ENCODE assay signal across 19 cellular contexts in genomic region chr6:17983712-17984111, GRCh38. TPM values are rescaled to one million over a fixed set of nuclear protein-coding genes. Genes with fewer than 3 reads are reported as not detected.
DNase-seq lines count a peak whose midpoint lies in the region; ATAC-seq and TF ChIP-seq lines count a peak whose summit lies in the region.
"Had no signal": no experiment of that assay in that cellular context is flagged by ENCODE, and none has a peak within 500 bp of the region (broad histone marks: within the 10 kb centered on the region; RNA-seq: fewer than 3 reads in every experiment).

No MANE protein-coding gene starts in this region.

- peaks cover 41% of the 10 kb centered on the region for H3K4me1 Mint-ChIP-seq in activated B cell treated with CpG ODN at 0.5 μM for 24 hours

- H3K27me3 ChIP-seq in heart left ventricle (peaks cover 0 to 2% (median 0%) of the 10 kb centered on the region in 9 donors), lung (ENCODE audit: control insufficient read depth, insufficient read depth) (no peaks in the 10 kb centered on the region)
- H3K27me3 ChIP-seq: ascending aorta, hepatocyte, transverse colon had no signal

- DNase-seq in heart left ventricle: no peak
- no peak for DNase-seq in left ventricle myocardium superior
- DNase-seq in activated B cell treated with CpG ODN at 0.5 μM for 24 hours: no peak
- no peak for DNase-seq in lung (ENCODE audit: low spot score)
- no peak for DNase-seq in DMS 273 treated with DMSO at 0.1 percent for 48 hours (lab: John Stamatoyannopoulos, UW)
- DNase-seq in NCI-H2196 (lab: John Stamatoyannopoulos, UW; ENCODE audit: unreplicated experiment): no peak
- no peak for DNase-seq in cerebellum (ENCODE audit: low spot score)
- DNase-seq: activated CD4-positive, alpha-beta T cell treated with anti-CD3 and anti-CD28 coated beads for 36 hours; activated CD8-positive, alpha-beta memory T cell treated with anti-CD3 and anti-CD28 coated beads, Interleukin-2, amount 50 U/mL, for 4 hours; activated naive CD4-positive, alpha-beta T cell treated with Interleukin-2 at 50 U/mL for 16 hours; NCI-H2081 treated with DMSO at 0.1 percent for 48 hours; posterior cingulate gyrus; SIG-M5; transverse colon had no signal

- H3K9me3 ChIP-seq in heart left ventricle (no peaks in the 10 kb centered on the region), lung (ENCODE audit: control insufficient read depth in 2 of 2, insufficient read depth in 1 of 2, low read length in 1 of 2) (no peaks in the 10 kb centered on the region)
- H3K9me3 ChIP-seq: ascending aorta, transverse colon had no signal

- H3K27ac Mint-ChIP-seq in activated B cell treated with CpG ODN at 0.5 μM for 24 hours: peak overlapping the region; percentile 3
- H3K27ac Mint-ChIP-seq: activated CD4-positive, alpha-beta T cell treated with anti-CD3 and anti-CD28 coated beads for 36 hours; dendritic cell treated with granulocyte-macrophage colony-stimulating factor and Interleukin-4, amounts not matched to agents 40 ng/mL and 50 ng/mL, for 4 days had no signal

- H3K9me3 Mint-ChIP-seq in activated B cell treated with CpG ODN at 0.5 μM for 24 hours: no peaks in the 10 kb centered on the region
- H3K9me3 Mint-ChIP-seq: dendritic cell treated with granulocyte-macrophage colony-stimulating factor and Interleukin-4, amounts not matched to agents 40 ng/mL and 50 ng/mL, for 4 days had no signal

- H3K4me3 ChIP-seq in heart left ventricle (peak overlapping the region in 5 of 12 donors; percentile 4 to 97 (median 78)), lung (no peak overlapping the region)
- H3K4me3 ChIP-seq: hepatocyte, smooth muscle cell had no signal

- WGBS in heart left ventricle, 4 donors: 70 to 91% (median 78%) methylated on average over 2 of the region's 2 CpGs
- 67 to 90% methylated on average over 2 of the region's 2 CpGs for WGBS in lung, 2 donors

- no peaks in the 10 kb centered on the region for H3K36me3 Mint-ChIP-seq in activated B cell treated with CpG ODN at 0.5 μM for 24 hours (ENCODE audit: low read depth)

- no peak for ATAC-seq in heart left ventricle
- ATAC-seq in left ventricle myocardium superior: no peak
- ATAC-seq in activated B cell treated with CpG ODN at 0.5 μM for 24 hours (ENCODE audit: low read depth): no peak
- no peak for ATAC-seq in lung (ENCODE audit: insufficient read depth, low FRiP score)
- ATAC-seq in HG02884 (IDR thresholded peaks at IDR 0.05; ENCODE audit: unreplicated experiment): no peak
- ATAC-seq: activated CD4-positive, alpha-beta T cell treated with anti-CD3 and anti-CD28 coated beads for 36 hours had no signal

- intact Hi-C loops in heart left ventricle (cut with DNase I): loop anchor here in 8 of 10 donors (2.0 to 10.0 kb wide), 8 partner anchors 21 to 379 kb away; partner anchors contain the start of genes FAM8A1 (in 1 of the 8) and NUP153 (in 1 of the 8)
- intact Hi-C loops in left ventricle myocardium superior (cut with micrococcal nuclease): loop anchor here (10.0 kb wide), 1 partner anchor 49 kb away; no protein-coding TSS in a partner anchor
- intact Hi-C loops in activated B cell treated with CpG ODN at 0.5 μM for 24 hours (cut with micrococcal nuclease): loop anchor here (10.0 kb wide), 1 partner anchor 491 kb away; no protein-coding TSS in a partner anchor

- TF ChIP-seq POLR2A in heart left ventricle (IDR thresholded peaks at IDR 0.05): no peak

- H3K36me3 ChIP-seq in heart left ventricle: peaks cover 0 to 20% (median 0%) of the 10 kb centered on the region in 9 donors
- H3K36me3 ChIP-seq in lung (ENCODE audit: control insufficient read depth in 2 of 2, insufficient read depth in 2 of 2, low read length in 2 of 2): peaks cover 0 to 3% of the 10 kb centered on the region in 2 donors
- H3K36me3 ChIP-seq: ascending aorta, transverse colon had no signal

- POLR2A ChIA-PET in activated B cell treated with CpG ODN at 0.5 μM for 24 hours (lab: Charles Lee): no interaction called here

- TF ChIP-seq CTCF in heart left ventricle (IDR thresholded peaks at IDR 0.05) (no peak), activated B cell treated with CpG ODN at 0.5 μM for 24 hours (IDR thresholded peaks at IDR 0.05) (no peak), lung (IDR thresholded peaks at IDR 0.05; ENCODE audit: control extremely low read depth, extremely low read depth) (no peak)

- H3K4me1 ChIP-seq in heart left ventricle (peaks cover 0 to 63% (median 29%) of the 10 kb centered on the region in 12 donors), lung (ENCODE audit: control insufficient read depth in 2 of 2, insufficient read depth in 2 of 2, low read length in 2 of 2) (peaks cover 7 to 14% of the 10 kb centered on the region in 2 donors)

- no peak overlapping the region for H3K4me3 Mint-ChIP-seq in activated B cell treated with CpG ODN at 0.5 μM for 24 hours
- H3K4me3 Mint-ChIP-seq: activated CD4-positive, alpha-beta T cell treated with anti-CD3 and anti-CD28 coated beads for 36 hours; dendritic cell treated with granulocyte-macrophage colony-stimulating factor and Interleukin-4, amounts not matched to agents 40 ng/mL and 50 ng/mL, for 4 days had no signal

- no peaks in the 10 kb centered on the region for H3K27me3 Mint-ChIP-seq in activated B cell treated with CpG ODN at 0.5 μM for 24 hours
- H3K27me3 Mint-ChIP-seq: dendritic cell treated with granulocyte-macrophage colony-stimulating factor and Interleukin-4, amounts not matched to agents 40 ng/mL and 50 ng/mL, for 4 days had no signal

- CTCF ChIA-PET in activated B cell treated with CpG ODN at 0.5 μM for 24 hours (lab: Charles Lee): no interaction called here

- H3K27ac ChIP-seq in heart left ventricle: peak overlapping the region in 7 of 12 donors; percentile 2 to 97 (median 91)
- peak overlapping the region; percentile 3 to 32 for H3K27ac ChIP-seq in lung (ENCODE audit: low read depth in 1 of 2, low read length in 1 of 2)
- H3K27ac ChIP-seq: ascending aorta, hepatocyte had no signal

RNA-seq across cellular contexts. Expression of gene KIF13A, which starts 3.7 kb away (rescaled TPM):
- total RNA-seq in heart left ventricle (100 to 1,000 TPM in 3 of 9 donors, 10 to 100 TPM in 6; 49.2 to 148 (median 85.1) TPM), left ventricle myocardium superior (59.5 TPM), activated B cell treated with CpG ODN at 0.5 μM for 24 hours (13.1 and 14.1 TPM in 2 replicates), lung (10 to 100 TPM; 46.2 to 97.4 TPM), cerebellum (32.3 TPM)
- polyA plus RNA-seq in heart left ventricle (10 to 100 TPM; 17.1 to 39.1 TPM), lung (10 to 100 TPM; 14.2 to 17.2 TPM)
